Comparison of ENCODE assay signal across 29 cellular contexts in genomic region chr7:122942765-122943164, GRCh38. TPM values are rescaled to one million over a fixed set of nuclear protein-coding genes. Genes with fewer than 3 reads are reported as not detected.
"Had no signal": no experiment of that assay in that cellular context is flagged by ENCODE, and none has a peak within 500 bp of the region (broad histone marks: within the 10 kb centered on the region; RNA-seq: fewer than 3 reads in every experiment).

No MANE protein-coding gene starts in this region.

- ATAC-seq: esophagus mucosa; gastrocnemius medialis; naive thymus-derived CD4-positive, alpha-beta T cell; psoas muscle; right cardiac atrium; stimulated activated naive B cell treated with anti-CD40 and anti-IgM and Interleukin-4, amounts not matched to agents 10 μg/mL and 1 μg/mL and 100 μg/mL, for 72 hours had no signal

- H3K9me3 ChIP-seq: gastrocnemius medialis, ovary, psoas muscle, thoracic aorta, tibial nerve, upper lobe of left lung had no signal

- DNase-seq: dorsolateral prefrontal cortex; effector CD4-positive, alpha-beta T cell; foreskin fibroblast; gastrocnemius medialis; head of caudate nucleus; midbrain; naive thymus-derived CD4-positive, alpha-beta T cell; occipital lobe; ovary; posterior cingulate gyrus; psoas muscle; right cardiac atrium; stimulated activated CD4-positive, alpha-beta T cell treated with anti-CD3 and anti-CD28 coated beads, Interleukin-15, amount 100 ng/mL, for 24 hours; stimulated activated CD4-positive, alpha-beta T cell treated with anti-CD3 and anti-CD28 coated beads, Interleukin-2, amount 100 ng/mL, for 48 hours; stimulated activated naive B cell treated with anti-CD40 and anti-IgM and Interleukin-4, amounts not matched to agents 10 μg/mL and 1 μg/mL and 100 μg/mL, for 72 hours; upper lobe of left lung had no signal

- H3K4me1 ChIP-seq: gastrocnemius medialis, psoas muscle, tibial nerve had no signal

- H3K27ac ChIP-seq: dorsolateral prefrontal cortex, epithelial cell of prostate, gastrocnemius medialis, ovary, psoas muscle, skin epidermis, thoracic aorta, tibial nerve, upper lobe of left lung had no signal

- FAIRE-seq: colon, keratinocyte, urothelium cell line had no signal

- H3K36me3 ChIP-seq: gastrocnemius medialis, ovary, thoracic aorta, tibial nerve, upper lobe of left lung had no signal

- H3K27me3 ChIP-seq: gastrocnemius medialis, ovary, tibial nerve, upper lobe of left lung had no signal

- H3K4me3 ChIP-seq: dorsolateral prefrontal cortex, gastrocnemius medialis, ovary, psoas muscle, skin epidermis, thoracic aorta, tibial nerve, upper lobe of left lung had no signal

RNA-seq across cellular contexts. Expression of gene TAS2R16, which starts 52.7 kb away (rescaled TPM):
- total RNA-seq: esophagus mucosa; gastrocnemius medialis; glomerular endothelial cell; lower leg skin; lung microvascular endothelial cell; mucosa of gallbladder; naive thymus-derived CD4-positive, alpha-beta T cell; occipital lobe; ovary; psoas muscle; renal cortical epithelial cell; right cardiac atrium; thoracic aorta; tibial nerve; upper lobe of left lung had no signal
- polyA plus RNA-seq: keratinocyte; naive thymus-derived CD4-positive, alpha-beta T cell; ovary; psoas muscle; right cardiac atrium had no signal

RNA-seq across cellular contexts. Expression of gene CADPS2, which starts 56.5 kb away (rescaled TPM):
- total RNA-seq: naive thymus-derived CD4-positive, alpha-beta T cell had no signal
- polyA plus RNA-seq: naive thymus-derived CD4-positive, alpha-beta T cell had no signal
